In genomic region chr5:138754699-138755057, GRCh38 we compare ENCODE assay signal across 8 cellular contexts. TPM values are rescaled to one million over a fixed set of nuclear protein-coding genes. Genes with fewer than 3 reads are reported as not detected.
DNase-seq lines count a peak whose midpoint lies in the region; ATAC-seq and TF ChIP-seq lines count a peak whose summit lies in the region.

No MANE protein-coding gene starts in this region.

- DNase-seq in right atrium auricular region (ENCODE audit: low spot score) = no peak
- DNase-seq in cardiac septum (ENCODE audit: low spot score) = no peak
- DNase-seq in breast epithelium (ENCODE audit: low spot score in 2 of 2) = no peak
- no peak for DNase-seq in vagina (ENCODE audit: extremely low spot score in 2 of 2)
- no peak for DNase-seq in activated CD4-positive, CD25-positive, alpha-beta regulatory T cell (lab: John Stamatoyannopoulos, UW)

- H3K27me3 ChIP-seq in right atrium auricular region = no peaks in the 10 kb centered on the region
- no peaks in the 10 kb centered on the region for H3K27me3 ChIP-seq in breast epithelium
- no peaks in the 10 kb centered on the region for H3K27me3 ChIP-seq in vagina

- ATAC-seq in GM19395 (IDR thresholded peaks at IDR 0.05; ENCODE audit: unreplicated experiment) = no peak
- ATAC-seq in GM19467 (IDR thresholded peaks at IDR 0.05; ENCODE audit: unreplicated experiment) = no peak

- WGBS in mesodermal cell (ENCODE audit: insufficient coverage in 2 of 2), 2 experiments = 64 to 82% methylated on average over 13 to 14 of the region's 14 CpGs

- peaks cover 0 to 41% of the 10 kb centered on the region in 2 donors for H3K4me1 ChIP-seq in right atrium auricular region
- peaks cover 0 to 8% of the 10 kb centered on the region in 2 donors for H3K4me1 ChIP-seq in breast epithelium
- H3K4me1 ChIP-seq in mesodermal cell (ENCODE audit: control insufficient read depth, insufficient read depth, low read length, poor library complexity, severe bottlenecking) = peaks cover 3% of the 10 kb centered on the region
- H3K4me1 ChIP-seq in vagina = peaks cover 51% of the 10 kb centered on the region

- H3K4me3 ChIP-seq in right atrium auricular region (peak overlapping the region; percentile 98 to 100), breast epithelium (peak overlapping the region; percentile 72 to 93 (median 90)), mesodermal cell (ENCODE audit: extremely low read depth, insufficient read depth, low read length, poor library complexity, severe bottlenecking) (peak overlapping the region; percentile 84), vagina (peak overlapping the region; percentile 92 to 94)

- TF ChIP-seq CTCF in right atrium auricular region (IDR thresholded peaks at IDR 0.05) (no peak), breast epithelium (IDR thresholded peaks at IDR 0.05) (no peak), vagina (IDR thresholded peaks at IDR 0.05) (no peak)

- no peak for TF ChIP-seq POLR2A in breast epithelium (IDR thresholded peaks at IDR 0.05)
- TF ChIP-seq POLR2A in vagina (IDR thresholded peaks at IDR 0.05) = no peak

- intact Hi-C loops in cardiac septum (cut with DNase I) = loop anchor here (5.0 kb wide), 2 partner anchors 177 to 508 kb away; partner anchors contain the start of gene HSPA9
- intact Hi-C loops in breast epithelium (cut with DNase I; ENCODE audit: low total_unique reads) = no loop called here
- intact Hi-C loops in vagina (cut with DNase I) = loop anchor here (10.0 kb wide), 1 partner anchor 180 kb away; the partner anchor contains the start of gene HSPA9

- peaks cover 22% of the 10 kb centered on the region for H3K36me3 ChIP-seq in right atrium auricular region
- no peaks in the 10 kb centered on the region for H3K36me3 ChIP-seq in breast epithelium
- peaks cover 51% of the 10 kb centered on the region for H3K36me3 ChIP-seq in mesodermal cell (ENCODE audit: control insufficient read depth, insufficient read depth, low read length)
- peaks cover 0 to 17% of the 10 kb centered on the region in 2 donors for H3K36me3 ChIP-seq in vagina

- peak overlapping the region; percentile 100 for H3K27ac ChIP-seq in right atrium auricular region
- peak overlapping the region; percentile 99 to 100 for H3K27ac ChIP-seq in breast epithelium
- H3K27ac ChIP-seq in mesodermal cell (ENCODE audit: low read depth, low read length, severe bottlenecking) = no peak overlapping the region
- peak overlapping the region; percentile 96 for H3K27ac ChIP-seq in vagina

- H3K9me3 ChIP-seq in right atrium auricular region = peaks cover 0 to 9% of the 10 kb centered on the region in 2 donors
- peaks cover 0 to 6% of the 10 kb centered on the region in 2 donors for H3K9me3 ChIP-seq in breast epithelium
- peaks cover 23% of the 10 kb centered on the region for H3K9me3 ChIP-seq in mesodermal cell (ENCODE audit: control insufficient read depth, low read length)
- no peaks in the 10 kb centered on the region for H3K9me3 ChIP-seq in vagina

RNA-seq across cellular contexts. Expression of gene CTNNA1, which starts 1.5 kb away (rescaled TPM):
- total RNA-seq in right atrium auricular region (100 to 1,000 TPM; 247 to 288 TPM), cardiac septum (427 TPM), breast epithelium (100 to 1,000 TPM; 314 to 389 (median 321) TPM), vagina (304 TPM)
- polyA plus RNA-seq in mesodermal cell (2013, experiment 1 of 2) = 291 TPM
- 261 TPM for polyA plus RNA-seq in mesodermal cell (2013, experiment 2 of 2)
